1 cellular context compared by ENCODE assay signal in the genomic region with DNA sequence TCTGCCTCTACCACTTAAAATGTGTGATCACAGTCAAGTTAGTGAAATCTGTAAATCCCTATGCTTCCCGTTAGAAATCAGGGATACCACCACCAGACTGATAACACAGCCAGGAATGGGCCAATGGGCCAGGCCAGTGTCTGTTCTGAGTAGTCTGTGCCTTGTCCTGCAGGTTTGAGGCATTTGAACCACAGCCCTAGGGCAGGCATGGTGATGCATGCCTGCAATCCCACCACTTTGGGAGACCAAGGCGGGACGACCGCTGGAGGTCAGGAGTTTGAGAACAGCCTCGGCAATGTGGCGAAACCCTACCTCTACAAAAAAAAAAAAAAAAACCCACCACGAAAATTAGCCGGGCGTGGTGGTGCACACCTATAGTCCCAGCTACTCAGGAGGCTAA.
TF ChIP-seq lines count a peak whose summit lies in the region.

No MANE protein-coding gene starts in this region.

TF ChIP-seq in HepG2, 621 proteins besides CTCF, POLR2A, EP300 and RAD21:
- TF ChIP-seq RBM22 (optimal IDR thresholded peaks at IDR 0.05; ENCODE audit: low read length) = peak; percentile 25
- TF ChIP-seq, protein P1, sequence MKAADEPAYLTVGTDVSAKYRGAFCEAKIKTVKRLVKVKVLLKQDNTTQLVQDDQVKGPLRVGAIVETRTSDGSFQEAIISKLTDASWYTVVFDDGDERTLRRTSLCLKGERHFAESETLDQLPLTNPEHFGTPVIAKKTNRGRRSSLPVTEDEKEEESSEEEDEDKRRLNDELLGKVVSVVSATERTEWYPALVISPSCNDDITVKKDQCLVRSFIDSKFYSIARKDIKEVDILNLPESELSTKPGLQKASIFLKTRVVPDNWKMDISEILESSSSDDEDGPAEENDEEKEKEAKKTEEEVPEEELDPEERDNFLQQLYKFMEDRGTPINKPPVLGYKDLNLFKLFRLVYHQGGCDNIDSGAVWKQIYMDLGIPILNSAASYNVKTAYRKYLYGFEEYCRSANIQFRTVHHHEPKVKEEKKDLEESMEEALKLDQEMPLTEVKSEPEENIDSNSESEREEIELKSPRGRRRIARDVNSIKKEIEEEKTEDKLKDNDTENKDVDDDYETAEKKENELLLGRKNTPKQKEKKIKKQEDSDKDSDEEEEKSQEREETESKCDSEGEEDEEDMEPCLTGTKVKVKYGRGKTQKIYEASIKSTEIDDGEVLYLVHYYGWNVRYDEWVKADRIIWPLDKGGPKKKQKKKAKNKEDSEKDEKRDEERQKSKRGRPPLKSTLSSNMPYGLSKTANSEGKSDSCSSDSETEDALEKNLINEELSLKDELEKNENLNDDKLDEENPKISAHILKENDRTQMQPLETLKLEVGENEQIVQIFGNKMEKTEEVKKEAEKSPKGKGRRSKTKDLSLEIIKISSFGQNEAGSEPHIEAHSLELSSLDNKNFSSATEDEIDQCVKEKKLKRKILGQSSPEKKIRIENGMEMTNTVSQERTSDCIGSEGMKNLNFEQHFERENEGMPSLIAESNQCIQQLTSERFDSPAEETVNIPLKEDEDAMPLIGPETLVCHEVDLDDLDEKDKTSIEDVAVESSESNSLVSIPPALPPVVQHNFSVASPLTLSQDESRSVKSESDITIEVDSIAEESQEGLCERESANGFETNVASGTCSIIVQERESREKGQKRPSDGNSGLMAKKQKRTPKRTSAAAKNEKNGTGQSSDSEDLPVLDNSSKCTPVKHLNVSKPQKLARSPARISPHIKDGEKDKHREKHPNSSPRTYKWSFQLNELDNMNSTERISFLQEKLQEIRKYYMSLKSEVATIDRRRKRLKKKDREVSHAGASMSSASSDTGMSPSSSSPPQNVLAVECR (CRISPR knock-in tag; IDR thresholded peaks at IDR 0.05; ENCODE audit: borderline replicate concordance) = no peak
- TF ChIP-seq REPIN1 (CRISPR knock-in tag; IDR thresholded peaks at IDR 0.05; ENCODE audit: borderline replicate concordance, low read depth) = no peak
- no peak for TF ChIP-seq HNRNPK (IDR thresholded peaks at IDR 0.05; ENCODE audit: low read depth, low read length, poor library complexity, severe bottlenecking)
